ENCODE assay signal across 33 cellular contexts in the genomic region with DNA sequence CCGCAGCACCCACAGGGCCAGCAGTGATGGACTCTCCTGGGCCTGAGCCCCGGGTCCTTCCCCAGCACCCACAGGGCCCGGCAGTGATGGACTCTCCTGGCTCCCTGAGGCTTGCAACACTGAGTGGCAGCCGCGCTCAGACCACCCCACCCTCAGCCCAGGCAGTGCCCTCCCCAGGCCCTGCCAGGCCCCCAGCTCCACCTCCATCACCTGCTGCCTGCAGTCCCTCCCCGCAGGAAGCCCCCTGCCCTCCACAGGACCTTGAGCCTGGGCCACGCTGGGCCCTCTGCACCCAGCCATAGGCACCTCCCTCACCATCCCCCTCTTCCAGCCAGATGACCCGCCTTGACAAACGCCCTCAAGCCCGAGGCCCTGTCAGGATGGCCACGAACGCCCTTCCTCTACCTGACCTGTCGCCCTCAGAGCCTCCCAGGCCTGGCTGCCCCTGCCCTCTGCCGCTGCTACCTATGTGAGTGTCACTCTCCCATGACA. TPM values are rescaled to one million over a fixed set of nuclear protein-coding genes. Genes with fewer than 3 reads are reported as not detected.
DNase-seq lines count a peak whose midpoint lies in the region; ATAC-seq, FAIRE-seq and TF ChIP-seq lines count a peak whose summit lies in the region.
"Had no signal": no experiment of that assay in that cellular context is flagged by ENCODE, and none has a peak within 500 bp of the region (broad histone marks: within the 10 kb centered on the region; RNA-seq: fewer than 3 reads in every experiment).

No MANE protein-coding gene starts in this region.

- no peaks in the 10 kb centered on the region for H3K27me3 ChIP-seq in BLaER1
- no peaks in the 10 kb centered on the region for H3K27me3 ChIP-seq in CD4-positive, alpha-beta memory T cell (ENCODE audit: insufficient read depth, low read length)
- H3K27me3 ChIP-seq in K562 (ENCODE audit: control insufficient read depth in 2 of 2, insufficient read depth in 2 of 2, low read length in 2 of 2) = no peaks in the 10 kb centered on the region
- no peaks in the 10 kb centered on the region for H3K27me3 ChIP-seq in SJCRH30
- H3K27me3 ChIP-seq in Caco-2 (replicated peaks; ENCODE audit: control insufficient read depth, insufficient read depth, low read length) = no peaks in the 10 kb centered on the region
- H3K27me3 ChIP-seq: left lung, ovary had no signal

- BruUV-seq in K562 (replicated peaks; lab: Mats Ljungman, UMichigan) = no TSS peak
- BruUV-seq in Caco-2 (replicated peaks; lab: Mats Ljungman, UMichigan) = no TSS peak

- H3K4me2 ChIP-seq in BLaER1 (no peak overlapping the region), K562 (ENCODE audit: insufficient read depth, low read length) (no peak overlapping the region)
- H3K4me2 ChIP-seq: GM23338 had no signal

- H3K79me2 ChIP-seq in K562 (ENCODE audit: control insufficient read depth, insufficient read depth, low read length) = no peaks in the 10 kb centered on the region

- H3K36me3 ChIP-seq in BLaER1 (peaks cover 99% of the 10 kb centered on the region), K562 (ENCODE audit: control insufficient read depth, insufficient read depth, low read length) (peaks cover 25% of the 10 kb centered on the region; the same call in 1 of the 3 replicates), SJCRH30 (peaks cover 25% of the 10 kb centered on the region), Caco-2 (ENCODE audit: control insufficient read depth, insufficient read depth, low read length) (peaks cover 1% of the 10 kb centered on the region)
- H3K36me3 ChIP-seq in CD4-positive, alpha-beta memory T cell (ENCODE audit: insufficient read depth, low read length) = peaks cover 32% of the 10 kb centered on the region

- H3K9me3 ChIP-seq in BLaER1 (no peaks in the 10 kb centered on the region), K562 (replicated peaks; ENCODE audit: control insufficient read depth, insufficient read depth, low read depth, low read length) (no peaks in the 10 kb centered on the region), SJCRH30 (replicated peaks) (no peaks in the 10 kb centered on the region), Caco-2 (no peaks in the 10 kb centered on the region)
- no peaks in the 10 kb centered on the region for H3K9me3 ChIP-seq in CD4-positive, alpha-beta memory T cell (ENCODE audit: control insufficient read depth in 1 of 2, low read length in 2 of 2)
- H3K9me3 ChIP-seq: left lung, ovary had no signal

- H3K27ac ChIP-seq in BLaER1 = 0 out of 2 replicates have a peak overlapping the region, but pooled peaks have one; percentile 6
- no peak overlapping the region for H3K27ac ChIP-seq in CD4-positive, alpha-beta memory T cell (ENCODE audit: low read depth, low read length)
- no peak overlapping the region for H3K27ac ChIP-seq in K562 (ENCODE audit: extremely low read depth, low read depth, low read length)
- H3K27ac ChIP-seq in SJCRH30 = no peak overlapping the region
- H3K27ac ChIP-seq: left lung, ovary, SK-N-MC, VCaP had no signal

- H3K27me3 Mint-ChIP-seq in CD4-positive, alpha-beta memory T cell = no peaks in the 10 kb centered on the region
- no peaks in the 10 kb centered on the region for H3K27me3 Mint-ChIP-seq in naive thymus-derived CD8-positive, alpha-beta T cell
- no peaks in the 10 kb centered on the region for H3K27me3 Mint-ChIP-seq in Caco-2 (ENCODE audit: insufficient read depth, unreplicated experiment)
- H3K27me3 Mint-ChIP-seq: activated naive CD4-positive, alpha-beta T cell treated with anti-CD3 and anti-CD28 coated beads, Interleukin-2, amount 10 ng/mL, durations not matched to agents 7 days and 5 days; natural killer cell treated with Interleukin-12 subunit alpha and Interleukin-12 subunit beta and Interleukin-15 and Interleukin-18, amount 100 ng/mL, for 72 hours had no signal

- peaks cover 14 to 40% of the 10 kb centered on the region in 2 donors for H3K36me3 Mint-ChIP-seq in CD4-positive, alpha-beta memory T cell
- peaks cover 0 to 52% (median 5%) of the 10 kb centered on the region in 3 donors for H3K36me3 Mint-ChIP-seq in naive thymus-derived CD8-positive, alpha-beta T cell
- H3K36me3 Mint-ChIP-seq in Caco-2 (ENCODE audit: insufficient read depth, unreplicated experiment) = peaks cover 27% of the 10 kb centered on the region
- H3K36me3 Mint-ChIP-seq: natural killer cell treated with Interleukin-12 subunit alpha and Interleukin-12 subunit beta and Interleukin-15 and Interleukin-18, amount 100 ng/mL, for 72 hours had no signal

- no peaks in the 10 kb centered on the region for H3K9me3 Mint-ChIP-seq in CD4-positive, alpha-beta memory T cell
- H3K9me3 Mint-ChIP-seq in naive thymus-derived CD8-positive, alpha-beta T cell = no peaks in the 10 kb centered on the region
- H3K9me3 Mint-ChIP-seq in Caco-2 (ENCODE audit: unreplicated experiment) = no peaks in the 10 kb centered on the region
- H3K9me3 Mint-ChIP-seq: activated T-cell treated with anti-CD3 and anti-CD28 coated beads, Interleukin-2, amount 50 U/mL, for 4 hours; natural killer cell treated with Interleukin-12 subunit alpha and Interleukin-12 subunit beta and Interleukin-15 and Interleukin-18, amount 100 ng/mL, for 72 hours; T-helper 2 cell treated with Interferon-gamma antibody and Interleukin-4, amounts not matched to agents 5 μg/mL and 100 μg/mL, for 36 hours had no signal

- no peak for TF ChIP-seq RAD21 in K562 (CRISPR knock-in tag; conservative IDR thresholded peaks at IDR 0.05 in 1 of 2, IDR thresholded peaks at IDR 0.05 in 1 of 2)

- DNase-seq in CD4-positive, alpha-beta memory T cell = no peak
- DNase-seq in K562 (ENCODE audit: extremely low read depth in 1 of 4, low spot score in 3 of 4) = no peak
- DNase-seq in naive thymus-derived CD8-positive, alpha-beta T cell = no peak
- DNase-seq in SJCRH30 = no peak
- DNase-seq in A172 (ENCODE audit: low spot score) = no peak
- no peak for DNase-seq in Caco-2
- no peak for DNase-seq in NCI-H2196 treated with DMSO at 0.1 percent for 48 hours (lab: John Stamatoyannopoulos, UW; ENCODE audit: unreplicated experiment)
- DNase-seq: activated CD4-positive, alpha-beta T cell treated with anti-CD3 and anti-CD28 coated beads for 4 hours; activated T-cell treated with anti-CD3 and anti-CD28 coated beads, Interleukin-2, amount 50 U/mL, for 4 hours; C1 segment of cervical spinal cord; central memory CD4-positive, alpha-beta T cell; dermis blood vessel endothelial cell; EL; hypothalamus; KG1; left lung; midbrain; MM.1S; NCI-H1417; NCI-H2081; NCI-H774; ovary; RPMI8226; small intestine had no signal

- POLR2A ChIA-PET in CD4-positive, alpha-beta memory T cell (lab: Charles Lee; ENCODE audit: partially characterized antibody) = interaction anchor here (1.0 kb wide), 1 partner anchor 8 kb away, joined by 3 read pairs; no protein-coding TSS in a partner anchor
- POLR2A ChIA-PET in K562 (lab: Yijun Ruan, JAX) (no interaction called here), Caco-2 (lab: Charles Lee) (no interaction called here)
- POLR2A ChIA-PET in naive thymus-derived CD8-positive, alpha-beta T cell (lab: Charles Lee) = no interaction called here

- H3K4me1 Mint-ChIP-seq in CD4-positive, alpha-beta memory T cell = peaks cover 5 to 14% (median 7%) of the 10 kb centered on the region in 4 donors
- H3K4me1 Mint-ChIP-seq in naive thymus-derived CD8-positive, alpha-beta T cell = peaks cover 0 to 14% (median 11%) of the 10 kb centered on the region in 4 donors
- no peaks in the 10 kb centered on the region for H3K4me1 Mint-ChIP-seq in Caco-2 (ENCODE audit: low read depth, unreplicated experiment)
- H3K4me1 Mint-ChIP-seq: activated naive CD4-positive, alpha-beta T cell treated with anti-CD3 and anti-CD28 coated beads, Interleukin-2, amount 10 ng/mL, durations not matched to agents 7 days and 5 days; GM23338 had no signal

- 76% methylated on average over 7 of the region's 14 CpGs for WGBS in K562 (ENCODE audit: insufficient coverage, low coverage, missing lambda C conversion rate)

- in situ Hi-C loops in K562 (cut with MboI) = no loop called here

- no peak for ATAC-seq in K562
- no peak for ATAC-seq in naive thymus-derived CD8-positive, alpha-beta T cell
- ATAC-seq: GM12878; left lung; natural killer cell treated with Interleukin-12 subunit alpha and Interleukin-12 subunit beta and Interleukin-15 and Interleukin-18, amount 100 ng/mL, for 72 hours had no signal

- TF ChIP-seq EP300 in K562 (IDR thresholded peaks at IDR 0.05; ENCODE audit: low read length) = no peak

- FAIRE-seq in K562 (lab: Jason Lieb, UNC) = no peak
- FAIRE-seq: GM12878, HTR-8/SVneo, small intestine had no signal

- H3K27ac Mint-ChIP-seq in CD4-positive, alpha-beta memory T cell = peak overlapping the region; percentile 31 to 85 (median 72)
- H3K27ac Mint-ChIP-seq in naive thymus-derived CD8-positive, alpha-beta T cell = peak overlapping the region; percentile 41 to 94 (median 82)
- H3K27ac Mint-ChIP-seq in Caco-2 (ENCODE audit: unreplicated experiment) = no peak overlapping the region
- H3K27ac Mint-ChIP-seq: GM23338; natural killer cell treated with Interleukin-12 subunit alpha and Interleukin-12 subunit beta and Interleukin-15 and Interleukin-18, amount 100 ng/mL, for 72 hours had no signal

- CTCF ChIA-PET in CD4-positive, alpha-beta memory T cell (lab: Charles Lee; ENCODE audit: partially characterized antibody) = no interaction called here
- CTCF ChIA-PET in K562 (lab: Yijun Ruan, JAX; ENCODE audit: low intra/inter-chr PET ratio) = no interaction called here
- CTCF ChIA-PET in Caco-2 (lab: Charles Lee) = no interaction called here

- TF ChIP-seq POLR2A in K562 (conservative IDR thresholded peaks at IDR 0.05) = no peak

- H3K4me1 ChIP-seq in BLaER1 (peaks cover 10% of the 10 kb centered on the region), K562 (replicated peaks in 1 of 2; ENCODE audit: control insufficient read depth in 2 of 2, insufficient read depth in 2 of 2, low read length in 2 of 2) (peaks cover 0 to 23% of the 10 kb centered on the region in 2 experiments; a peak in 1 of 5 replicates), SJCRH30 (no peaks in the 10 kb centered on the region), Caco-2 (no peaks in the 10 kb centered on the region)
- H3K4me1 ChIP-seq in CD4-positive, alpha-beta memory T cell (ENCODE audit: insufficient read depth, low read length) = no peaks in the 10 kb centered on the region
- H3K4me1 ChIP-seq: left lung had no signal

- no peak overlapping the region for H3K4me3 Mint-ChIP-seq in CD4-positive, alpha-beta memory T cell
- no peak overlapping the region for H3K4me3 Mint-ChIP-seq in naive thymus-derived CD8-positive, alpha-beta T cell
- H3K4me3 Mint-ChIP-seq in Caco-2 (ENCODE audit: unreplicated experiment) = no peak overlapping the region
- H3K4me3 Mint-ChIP-seq: activated naive CD4-positive, alpha-beta T cell treated with anti-CD3 and anti-CD28 coated beads, Interleukin-2, amount 10 ng/mL, durations not matched to agents 7 days and 5 days; activated T-cell treated with anti-CD3 and anti-CD28 coated beads, Interleukin-2, amount 50 U/mL, for 4 hours; GM23338; natural killer cell treated with Interleukin-12 subunit alpha and Interleukin-12 subunit beta and Interleukin-15 and Interleukin-18, amount 100 ng/mL, for 72 hours; T-helper 2 cell treated with Interferon-gamma antibody and Interleukin-4, amounts not matched to agents 5 μg/mL and 100 μg/mL, for 36 hours had no signal

- no peaks in the 10 kb centered on the region for H3K9me1 ChIP-seq in K562 (ENCODE audit: control insufficient read depth, insufficient read depth, low read length)

- H3K9ac ChIP-seq in BLaER1 (no peak overlapping the region), K562 (ENCODE audit: insufficient read depth in 1 of 2, low read depth in 2 of 2, low read length in 2 of 2) (no peak overlapping the region)

- TF ChIP-seq CTCF in K562 (IDR thresholded peaks at IDR 0.05 in 2 of 3, conservative IDR thresholded peaks at IDR 0.05 in 1 of 3; ENCODE audit: insufficient read depth in 2 of 3, low read depth in 1 of 3, low read length in 3 of 3) (no peak), Caco-2 (IDR thresholded peaks at IDR 0.05; ENCODE audit: insufficient read depth in 1 of 2, low read depth in 1 of 2, low read length in 1 of 2, severe bottlenecking in 1 of 2, unreplicated experiment in 1 of 2) (no peak)

- intact Hi-C loops in CD4-positive, alpha-beta memory T cell (cut with micrococcal nuclease) = no loop called here
- intact Hi-C loops in K562 (cut with micrococcal nuclease) = no loop called here
- intact Hi-C loops in Caco-2 (cut with micrococcal nuclease; ENCODE audit: unreplicated experiment) = no loop called here

- H2AFZ ChIP-seq in K562 (ENCODE audit: low read depth, low read length) = no peak overlapping the region
- H2AFZ ChIP-seq: GM23338 had no signal

- H3K4me3 ChIP-seq in BLaER1 (no peak overlapping the region), K562 (no peak overlapping the region), SJCRH30 (no peak overlapping the region), Caco-2 (ENCODE audit: low read depth, low read length) (no peak overlapping the region)
- H3K4me3 ChIP-seq in CD4-positive, alpha-beta memory T cell (ENCODE audit: low read length in 2 of 2) = no peak overlapping the region
- H3K4me3 ChIP-seq: GM12878, GM23338, left lung, ovary, SK-N-MC had no signal

- peaks cover 74% of the 10 kb centered on the region for H4K20me1 ChIP-seq in BLaER1
- H4K20me1 ChIP-seq in K562 (replicated peaks; ENCODE audit: control insufficient read depth, insufficient read depth, low read length) = no peaks in the 10 kb centered on the region

RNA-seq across cellular contexts. Expression of a gene that starts 11.4 kb away (rescaled TPM):
- total RNA-seq in CD4-positive, alpha-beta memory T cell = 10 to 100 TPM; 19.6 to 27.2 TPM
- polyA plus RNA-seq in CD4-positive, alpha-beta memory T cell = 10 to 100 TPM; 16.9 to 19.0 TPM
- 6.2 and 18.5 TPM in 2 replicates for total RNA-seq in K562 (2011; cell fraction: chromatin; rRNA removed; ENCODE audit: low replicate concordance)
- total RNA-seq in K562 (2011; cell fraction: nucleolus; rRNA removed) = 20.3 and 21.8 TPM in 2 replicates
- 13.6 and 15.7 TPM in 2 replicates for total RNA-seq in K562 (2011; cell fraction: nucleoplasm; rRNA removed)
- 3.4 and 5.8 TPM in 2 replicates for total RNA-seq in K562 (2014; rRNA removed)
- total RNA-seq in K562 (2014; rRNA removed; fragmentation: Illumina TruSeq; extraction: Trizol) = 0.83 and 2.0 TPM in 2 replicates
- 3.7 and 3.8 TPM in 2 replicates for total RNA-seq in K562 (2015; rRNA removed; fragmentation: Illumina TruSeq; extraction: Trizol)
- 8.5 and 11.0 TPM in 2 replicates for total RNA-seq in K562 (2021)
- 2.6 and 3.9 TPM in 2 replicates for polyA plus RNA-seq in K562 (2011; rRNA removed)
- 2.9 and 4.5 TPM in 2 replicates for polyA plus RNA-seq in K562 (2011; cell fraction: cytosol; rRNA removed)
- polyA plus RNA-seq in K562 (2011; cell fraction: nucleus; rRNA removed) = 14.0 and 20.4 TPM in 2 replicates
- polyA plus RNA-seq in K562 (2012) = 8.3 and 9.5 TPM in 2 replicates
- 4.0 and 7.3 TPM in 2 replicates for polyA plus RNA-seq in K562 (2014; fragmentation: Illumina TruSeq; extraction: Trizol)
- polyA plus RNA-seq in K562 (2014; fragmentation: Nextera tagmentation; extraction: Ambion mirVana) = under 1 TPM; 0.20 to 0.62 TPM
- polyA plus RNA-seq in K562 (2014; rRNA removed) = 4.9 and 5.8 TPM in 2 replicates
- 2.2 and 3.7 TPM in 2 replicates for polyA minus RNA-seq in K562 (2011; rRNA and poly(A)+ RNA removed)
- polyA minus RNA-seq in K562 (2011; cell fraction: cytosol; rRNA and poly(A)+ RNA removed) = 3.6 and 3.7 TPM in 2 replicates
- polyA minus RNA-seq in K562 (2011; cell fraction: nucleus; rRNA and poly(A)+ RNA removed) = 1.4 and 2.8 TPM in 2 replicates
- total RNA-seq in naive thymus-derived CD8-positive, alpha-beta T cell = 10 to 100 TPM; 20.3 to 23.6 TPM
- polyA plus RNA-seq in naive thymus-derived CD8-positive, alpha-beta T cell = 10 to 100 TPM; 10.8 to 17.0 (median 16.9) TPM
- 24.2 and 24.3 TPM in 2 replicates for total RNA-seq in SJCRH30 (2014; rRNA removed; shearing (Covaris generic))
- 8.8 and 10.4 TPM in 2 replicates for total RNA-seq in A172 (2014; rRNA removed; shearing (Covaris generic))
- 31.6 and 35.7 TPM in 2 replicates for total RNA-seq in Caco-2 (2022)

RNA-seq across cellular contexts. Expression of a gene that starts 11.6 kb away (rescaled TPM):
- total RNA-seq in CD4-positive, alpha-beta memory T cell = 10 to 100 TPM; 36.0 to 36.2 TPM
- 10 to 100 TPM; 40.2 to 46.1 TPM for polyA plus RNA-seq in CD4-positive, alpha-beta memory T cell
- 25.0 and 46.1 TPM in 2 replicates for total RNA-seq in K562 (2011; cell fraction: chromatin; rRNA removed; ENCODE audit: low replicate concordance)
- total RNA-seq in K562 (2011; cell fraction: nucleolus; rRNA removed) = 45.8 and 49.4 TPM in 2 replicates
- 32.0 and 37.3 TPM in 2 replicates for total RNA-seq in K562 (2011; cell fraction: nucleoplasm; rRNA removed)
- total RNA-seq in K562 (2014; rRNA removed) (25.3 and 33.2 TPM in 2 replicates), K562 (2014; rRNA removed; fragmentation: Illumina TruSeq; extraction: Trizol) (4.9 and 6.3 TPM in 2 replicates), K562 (2015; rRNA removed; fragmentation: Illumina TruSeq; extraction: Trizol) (10.1 and 10.7 TPM in 2 replicates), K562 (2021) (19.5 and 19.8 TPM in 2 replicates), Caco-2 (2022) (38.1 and 43.3 TPM in 2 replicates)
- polyA plus RNA-seq in K562 (2011; rRNA removed) (8.8 and 12.4 TPM in 2 replicates), K562 (2014; fragmentation: Illumina TruSeq; extraction: Trizol) (6.3 and 9.3 TPM in 2 replicates), K562 (2014; fragmentation: Nextera tagmentation; extraction: Ambion mirVana) (1 to 10 TPM in 1 of 2 experiments, under 1 TPM in 1; 0.96 to 1.5 TPM), K562 (2014; rRNA removed) (19.9 and 22.4 TPM in 2 replicates)
- 12.4 and 16.3 TPM in 2 replicates for polyA plus RNA-seq in K562 (2011; cell fraction: cytosol; rRNA removed)
- polyA plus RNA-seq in K562 (2011; cell fraction: nucleus; rRNA removed) = 34.7 and 37.7 TPM in 2 replicates
- 18.1 and 28.6 TPM in 2 replicates for polyA plus RNA-seq in K562 (2012)
- 2.1 and 2.4 TPM in 2 replicates for polyA minus RNA-seq in K562 (2011; rRNA and poly(A)+ RNA removed)
- polyA minus RNA-seq in K562 (2011; cell fraction: cytosol; rRNA and poly(A)+ RNA removed) = 5.1 and 6.0 TPM in 2 replicates
- polyA minus RNA-seq in K562 (2011; cell fraction: nucleus; rRNA and poly(A)+ RNA removed) = 5.1 and 5.8 TPM in 2 replicates
- 10 to 100 TPM; 22.1 to 28.0 TPM for total RNA-seq in naive thymus-derived CD8-positive, alpha-beta T cell
- polyA plus RNA-seq in naive thymus-derived CD8-positive, alpha-beta T cell = 10 to 100 TPM; 35.8 to 43.6 (median 37.0) TPM
- total RNA-seq in SJCRH30 (2014; rRNA removed; shearing (Covaris generic)) = 37.6 and 39.7 TPM in 2 replicates
- 41.9 and 48.3 TPM in 2 replicates for total RNA-seq in A172 (2014; rRNA removed; shearing (Covaris generic))

RNA-seq across cellular contexts. Expression of a gene that starts 53.2 kb away (rescaled TPM):
- 10 to 100 TPM; 17.7 to 18.6 TPM for total RNA-seq in CD4-positive, alpha-beta memory T cell
- polyA plus RNA-seq in CD4-positive, alpha-beta memory T cell = 10 to 100 TPM in 1 of 2 donors, 1 to 10 TPM in 1; 6.7 to 10.0 TPM
- 25.1 and 25.4 TPM in 2 replicates for total RNA-seq in K562 (2011; cell fraction: chromatin; rRNA removed; ENCODE audit: low replicate concordance)
- total RNA-seq in K562 (2011; cell fraction: nucleolus; rRNA removed) = 15.5 and 19.3 TPM in 2 replicates
- total RNA-seq in K562 (2011; cell fraction: nucleoplasm; rRNA removed) = 18.1 and 18.4 TPM in 2 replicates
- 8.1 and 11.0 TPM in 2 replicates for total RNA-seq in K562 (2014; rRNA removed)
- total RNA-seq in K562 (2014; rRNA removed; fragmentation: Illumina TruSeq; extraction: Trizol) = 6.3 and 6.9 TPM in 2 replicates
- 7.3 and 7.4 TPM in 2 replicates for total RNA-seq in K562 (2015; rRNA removed; fragmentation: Illumina TruSeq; extraction: Trizol)
- 16.0 and 16.8 TPM in 2 replicates for total RNA-seq in K562 (2021)
- 3.8 and 4.5 TPM in 2 replicates for polyA plus RNA-seq in K562 (2011; rRNA removed)
- polyA plus RNA-seq in K562 (2011; cell fraction: cytosol; rRNA removed) = 4.1 and 4.8 TPM in 2 replicates
- polyA plus RNA-seq in K562 (2011; cell fraction: nucleus; rRNA removed) = 6.6 and 7.8 TPM in 2 replicates
- polyA plus RNA-seq in K562 (2012) = 9.9 and 10.0 TPM in 2 replicates
- polyA plus RNA-seq in K562 (2014; fragmentation: Illumina TruSeq; extraction: Trizol) = 12.2 and 13.2 TPM in 2 replicates
- 1 to 10 TPM; 1.5 to 1.6 TPM for polyA plus RNA-seq in K562 (2014; fragmentation: Nextera tagmentation; extraction: Ambion mirVana)
- 7.6 and 7.8 TPM in 2 replicates for polyA plus RNA-seq in K562 (2014; rRNA removed)
- 5.3 and 6.0 TPM in 2 replicates for polyA minus RNA-seq in K562 (2011; rRNA and poly(A)+ RNA removed)
- polyA minus RNA-seq in K562 (2011; cell fraction: cytosol; rRNA and poly(A)+ RNA removed) = 10.0 and 11.0 TPM in 2 replicates
- 3.5 and 5.0 TPM in 2 replicates for polyA minus RNA-seq in K562 (2011; cell fraction: nucleus; rRNA and poly(A)+ RNA removed)
- 10 to 100 TPM; 17.6 to 18.1 TPM for total RNA-seq in naive thymus-derived CD8-positive, alpha-beta T cell
- 10 to 100 TPM in 1 of 3 donors, 1 to 10 TPM in 2; 5.5 to 11.4 (median 8.1) TPM for polyA plus RNA-seq in naive thymus-derived CD8-positive, alpha-beta T cell
- total RNA-seq in SJCRH30 (2014; rRNA removed; shearing (Covaris generic)) = 48.7 and 53.2 TPM in 2 replicates
- total RNA-seq in A172 (2014; rRNA removed; shearing (Covaris generic)) = 7.8 and 8.1 TPM in 2 replicates
- total RNA-seq in Caco-2 (2022) = 17.3 TPM in 2 replicates

RNA-seq across cellular contexts. Expression of a gene that starts 53.7 kb away (rescaled TPM):
- 10 to 100 TPM; 58.8 to 62.3 TPM for total RNA-seq in CD4-positive, alpha-beta memory T cell
- polyA plus RNA-seq in CD4-positive, alpha-beta memory T cell = 10 to 100 TPM; 48.1 to 49.7 TPM
- total RNA-seq in K562 (2011; cell fraction: chromatin; rRNA removed; ENCODE audit: low replicate concordance) = 8.4 and 19.1 TPM in 2 replicates
- 31.2 and 35.0 TPM in 2 replicates for total RNA-seq in K562 (2011; cell fraction: nucleolus; rRNA removed)
- total RNA-seq in K562 (2011; cell fraction: nucleoplasm; rRNA removed) = 9.8 and 13.2 TPM in 2 replicates
- total RNA-seq in K562 (2014; rRNA removed) (37.0 and 41.1 TPM in 2 replicates), K562 (2014; rRNA removed; fragmentation: Illumina TruSeq; extraction: Trizol) (4.2 and 4.3 TPM in 2 replicates), K562 (2015; rRNA removed; fragmentation: Illumina TruSeq; extraction: Trizol) (11.9 and 13.8 TPM in 2 replicates), K562 (2021) (40.5 and 41.3 TPM in 2 replicates), Caco-2 (2022) (39.6 and 41.1 TPM in 2 replicates)
- polyA plus RNA-seq in K562 (2011; rRNA removed) (5.3 and 8.0 TPM in 2 replicates), K562 (2014; fragmentation: Illumina TruSeq; extraction: Trizol) (4.4 and 11.4 TPM in 2 replicates), K562 (2014; fragmentation: Nextera tagmentation; extraction: Ambion mirVana) (under 1 TPM; 0.24 to 0.57 TPM), K562 (2014; rRNA removed) (34.1 and 35.4 TPM in 2 replicates)
- polyA plus RNA-seq in K562 (2011; cell fraction: cytosol; rRNA removed) = 13.4 and 28.9 TPM in 2 replicates
- polyA plus RNA-seq in K562 (2011; cell fraction: nucleus; rRNA removed) = 36.6 and 49.9 TPM in 2 replicates
- polyA plus RNA-seq in K562 (2012) = 18.0 and 35.9 TPM in 2 replicates
- 0.99 and 1.4 TPM in 2 replicates for polyA minus RNA-seq in K562 (2011; rRNA and poly(A)+ RNA removed)
- polyA minus RNA-seq in K562 (2011; cell fraction: cytosol; rRNA and poly(A)+ RNA removed) = 7.1 and 7.7 TPM in 2 replicates
- 10.2 and 10.6 TPM in 2 replicates for polyA minus RNA-seq in K562 (2011; cell fraction: nucleus; rRNA and poly(A)+ RNA removed)
- 10 to 100 TPM; 42.0 to 44.0 TPM for total RNA-seq in naive thymus-derived CD8-positive, alpha-beta T cell
- 10 to 100 TPM; 12.4 to 26.0 (median 13.6) TPM for polyA plus RNA-seq in naive thymus-derived CD8-positive, alpha-beta T cell
- 51.2 and 53.6 TPM in 2 replicates for total RNA-seq in SJCRH30 (2014; rRNA removed; shearing (Covaris generic))
- total RNA-seq in A172 (2014; rRNA removed; shearing (Covaris generic)) = 41.7 and 48.7 TPM in 2 replicates
